Comparison of ENCODE assay signal across 8 cellular contexts in genomic region chr3:45592830-45593707, GRCh38. TPM values are rescaled to one million over a fixed set of nuclear protein-coding genes. Genes with fewer than 3 reads are reported as not detected.
A peak's percentile ranks its signal among the peaks of the same experiment; 100 is the strongest.
DNase-seq lines count a peak whose midpoint lies in the region; ATAC-seq and TF ChIP-seq lines count a peak whose summit lies in the region.

No MANE protein-coding gene starts in this region.

- H3K79me2 ChIP-seq in smooth muscle cell (ENCODE audit: low read depth): peaks cover 7% of the 10 kb centered on the region

- H3K4me2 ChIP-seq in smooth muscle cell: peak overlapping the region; percentile 93

- peak overlapping the region; percentile 87 for H3K4me3 ChIP-seq in smooth muscle cell

- no peak for ATAC-seq in HG02763 (IDR thresholded peaks at IDR 0.05; ENCODE audit: unreplicated experiment)

- peaks cover 16% of the 10 kb centered on the region for H3K4me1 ChIP-seq in smooth muscle cell (ENCODE audit: low read depth)

- H3K9me3 ChIP-seq in smooth muscle cell (replicated peaks; ENCODE audit: low read depth): no peaks in the 10 kb centered on the region

- H3K27ac ChIP-seq in smooth muscle cell (ENCODE audit: low read depth): no peak overlapping the region

- peaks cover 4% of the 10 kb centered on the region for H3F3A ChIP-seq in smooth muscle cell (ENCODE audit: low read depth)

- no peaks in the 10 kb centered on the region for H3K36me3 ChIP-seq in smooth muscle cell (ENCODE audit: low read depth)

- no peaks in the 10 kb centered on the region for H3K27me3 ChIP-seq in smooth muscle cell (ENCODE audit: low read depth)

- H3K9ac ChIP-seq in smooth muscle cell (ENCODE audit: low read depth): no peak overlapping the region

- TF ChIP-seq CTCF in smooth muscle cell (IDR thresholded peaks at IDR 0.05; ENCODE audit: borderline replicate concordance, insufficient read depth, poor library complexity, severe bottlenecking): peak; percentile 67

- H2AFZ ChIP-seq in smooth muscle cell (ENCODE audit: low read depth): peak overlapping the region; percentile 56

- H4K20me1 ChIP-seq in smooth muscle cell (ENCODE audit: low read depth): peaks cover 9% of the 10 kb centered on the region

- WGBS in smooth muscle cell (ENCODE audit: low lambda C conversion rate): 7% methylated on average over 35 of the region's 35 CpGs

- DNase-seq in AML-193 (lab: John Stamatoyannopoulos, UW) (peak; percentile 94), H4 (ENCODE audit: low spot score) (peak; percentile 75), NCI-H2227 treated with DMSO at 0.1 percent for 48 hours (lab: John Stamatoyannopoulos, UW) (peak; percentile 62), cerebellar cortex (ENCODE audit: low spot score) (peak; percentile 88), iris pigment epithelial cell (ENCODE audit: low read depth) (peak; percentile 96), smooth muscle cell (lab: John Stamatoyannopoulos, UW; ENCODE audit: unreplicated experiment) (peak; percentile 52)
- peak; percentile 34 for DNase-seq in activated CD4-positive, CD25-positive, alpha-beta regulatory T cell treated with anti-CD3 and anti-CD28 coated beads, Interleukin-2, amount 50 U/mL, for 16 hours (ENCODE audit: low read depth, low spot score)

RNA-seq across cellular contexts. Expression of gene LIMD1, which starts 1.5 kb away (rescaled TPM):
- total RNA-seq in H4 (2014; rRNA removed; shearing (Covaris generic)): 3.3 and 4.0 TPM in 2 replicates
- 3.8 and 4.6 TPM in 2 replicates for total RNA-seq in smooth muscle cell
- 3.6 and 4.2 TPM in 2 replicates for polyA plus RNA-seq in smooth muscle cell

Comparison
In these comparisons a context has a peak if more than half of its experiments do, and no peak if none do; other contexts are left out.
1. DNase-seq: peak in every context shown above with its lines; median percentile 96 in iris pigment epithelial cell; 94 in AML-193; 88 in cerebellar cortex; 75 in H4; 62 in NCI-H2227 treated with DMSO at 0.1 percent for 48 hours; 52 in smooth muscle cell; 34 in activated CD4-positive, CD25-positive, alpha-beta regulatory T cell treated with anti-CD3 and anti-CD28 coated beads, Interleukin-2, amount 50 U/mL, for 16 hours.